22 cellular contexts compared by ENCODE assay signal in genomic region chr4:165723051-165723805, GRCh38.
DNase-seq lines count a peak whose midpoint lies in the region; ATAC-seq, FAIRE-seq and TF ChIP-seq lines count a peak whose summit lies in the region.
"Had no signal": no experiment of that assay in that cellular context is flagged by ENCODE, and none has a peak within 500 bp of the region (broad histone marks: within the 10 kb centered on the region; RNA-seq: fewer than 3 reads in every experiment).

No MANE protein-coding gene starts in this region.

- CTCF ChIA-PET in PC-3 (lab: Charles Lee) (no interaction called here), HepG2 (lab: Yijun Ruan, JAX; ENCODE audit: low intra/inter-chr PET ratio, low total read pairs) (no interaction called here)

- intact Hi-C loops in PC-3 (cut with micrococcal nuclease) (no loop called here), HepG2 (cut with micrococcal nuclease; ENCODE audit: unreplicated experiment) (no loop called here)

- H3K4me1 ChIP-seq in PC-3 (ENCODE audit: insufficient read depth, low read length), result peaks cover 12% of the 10 kb centered on the region
- H3K4me1 ChIP-seq in HepG2 (ENCODE audit: insufficient read depth, low read length), result no peaks in the 10 kb centered on the region
- H3K4me1 ChIP-seq: Caco-2, HAP-1 had no signal

- H3K79me2 ChIP-seq in PC-3 (ENCODE audit: low read length), result no peaks in the 10 kb centered on the region
- H3K79me2 ChIP-seq in HepG2 (ENCODE audit: insufficient read depth, low read length), result no peaks in the 10 kb centered on the region

- no peaks in the 10 kb centered on the region for H3K36me3 Mint-ChIP-seq in T-helper 2 cell treated with Interferon-gamma antibody and Interleukin-4, amounts not matched to agents 5 μg/mL and 100 μg/mL, for 36 hours (ENCODE audit: low read depth)

- in situ Hi-C loops in HepG2 (cut with HindIII; ENCODE audit: extremely low pct_ligation_motif_present, low pct_unique_long_range_greater_than_20kb), result no loop called here

- no peaks in the 10 kb centered on the region for H3K27me3 ChIP-seq in PC-3 (ENCODE audit: low read length)
- no peaks in the 10 kb centered on the region for H3K27me3 ChIP-seq in bronchial epithelial cell (ENCODE audit: control insufficient read depth, insufficient read depth, low read length)
- no peaks in the 10 kb centered on the region for H3K27me3 ChIP-seq in HepG2 (ENCODE audit: control insufficient read depth in 1 of 2, insufficient read depth in 2 of 2, low read length in 2 of 2)
- H3K27me3 ChIP-seq in WERI-Rb-1 (ENCODE audit: insufficient read depth, low read depth, severe bottlenecking), result no peaks in the 10 kb centered on the region
- H3K27me3 ChIP-seq: MG63 had no signal

- no TSS peak for BruUV-seq in PC-3 (replicated peaks; lab: Mats Ljungman, UMichigan)
- no TSS peak for BruUV-seq in HepG2 (replicated peaks; lab: Mats Ljungman, UMichigan)

- no peak for FAIRE-seq in bronchial epithelial cell (lab: Jason Lieb, UNC)
- no peak for FAIRE-seq in HepG2 (lab: Jason Lieb, UNC)
- FAIRE-seq: HTR-8/SVneo had no signal

- no peak for TF ChIP-seq RAD21 in HepG2 (CRISPR knock-in tag; IDR thresholded peaks at IDR 0.05)

- H3K27ac ChIP-seq in PC-3 (ENCODE audit: low read length), result no peak overlapping the region
- H3K27ac ChIP-seq in HepG2 (ENCODE audit: extremely low read length, insufficient read depth, low read length), result no peak overlapping the region
- no peak overlapping the region for H3K27ac ChIP-seq in WERI-Rb-1
- H3K27ac ChIP-seq: HL-60 had no signal

- H2AFZ ChIP-seq in PC-3 (ENCODE audit: low read length) (no peak overlapping the region), HepG2 (ENCODE audit: low read length) (no peak overlapping the region)

- H3K4me2 ChIP-seq in PC-3 (ENCODE audit: low read length) (peak overlapping the region; percentile 21), HepG2 (ENCODE audit: low read depth, low read length) (no peak overlapping the region)

- DNase-seq in HuH-7.5 (ENCODE audit: low spot score) (peak; percentile 9), PC-3 (peak; percentile 32), bronchial epithelial cell (ENCODE audit: low read depth) (peak; percentile 22), HepG2 (ENCODE audit: low spot score) (no peak), hepatic stellate cell (ENCODE audit: low spot score) (no peak), WERI-Rb-1 (no peak), NOMO-1 treated with DMSO at 0.1 percent for 48 hours (lab: John Stamatoyannopoulos, UW; ENCODE audit: unreplicated experiment) (no peak)
- DNase-seq in T-helper 2 cell treated with Interferon-gamma antibody and Interleukin-4, amounts not matched to agents 5 μg/mL and 100 μg/mL, for 36 hours (ENCODE audit: low spot score), result no peak
- DNase-seq: Caco-2, DMS153, KG1, MG63, NCI-H1092, NCI-H146, NCI-H2227 treated with DMSO at 0.1 percent for 48 hours, NCI-H524 treated with DMSO at 0.1 percent for 48 hours, OCI-M1, RPMI8226, SIG-M5 had no signal

- H3K27me3 Mint-ChIP-seq in T-helper 2 cell treated with Interferon-gamma antibody and Interleukin-4, amounts not matched to agents 5 μg/mL and 100 μg/mL, for 36 hours (ENCODE audit: low read depth), result no peaks in the 10 kb centered on the region

- TF ChIP-seq CTCF in PC-3 (conservative IDR thresholded peaks at IDR 0.05; ENCODE audit: low read depth, low read length) (no peak), bronchial epithelial cell (IDR thresholded peaks at IDR 0.05; ENCODE audit: insufficient read depth, low read length, severe bottlenecking) (no peak), HepG2 (CRISPR knock-in tag; IDR thresholded peaks at IDR 0.05) (no peak), WERI-Rb-1 (IDR thresholded peaks at IDR 0.05; ENCODE audit: low read depth, low read length) (no peak)

- POLR2A ChIA-PET in PC-3 (lab: Charles Lee; ENCODE audit: unreplicated experiment) (no interaction called here), HepG2 (lab: Yijun Ruan, JAX) (no interaction called here)

- no peaks in the 10 kb centered on the region for H3K36me3 ChIP-seq in PC-3 (ENCODE audit: low read depth, low read length)
- no peaks in the 10 kb centered on the region for H3K36me3 ChIP-seq in bronchial epithelial cell (ENCODE audit: control insufficient read depth, insufficient read depth, low read length)
- H3K36me3 ChIP-seq in HepG2 (replicated peaks in 1 of 2; ENCODE audit: control insufficient read depth in 1 of 2, insufficient read depth in 2 of 2, low read length in 2 of 2), result no peaks in the 10 kb centered on the region
- no peaks in the 10 kb centered on the region for H3K36me3 ChIP-seq in WERI-Rb-1
- H3K36me3 ChIP-seq: HAP-1, MG63 had no signal

- H3K9ac ChIP-seq in PC-3 (ENCODE audit: low read length) (no peak overlapping the region), HepG2 (ENCODE audit: insufficient read depth, low read depth, low read length) (no peak overlapping the region)

- no peaks in the 10 kb centered on the region for H3K9me2 ChIP-seq in PC-3 (replicated peaks; ENCODE audit: low read length)

- H3K4me1 Mint-ChIP-seq in T-helper 2 cell treated with Interferon-gamma antibody and Interleukin-4, amounts not matched to agents 5 μg/mL and 100 μg/mL, for 36 hours (ENCODE audit: low read depth), result no peaks in the 10 kb centered on the region

- no peak overlapping the region for H3K27ac Mint-ChIP-seq in T-helper 2 cell treated with Interferon-gamma antibody and Interleukin-4, amounts not matched to agents 5 μg/mL and 100 μg/mL, for 36 hours

- H3K4me3 ChIP-seq in PC-3 (ENCODE audit: low read length) (no peak overlapping the region), bronchial epithelial cell (ENCODE audit: low read depth, low read length) (no peak overlapping the region), HepG2 (replicated peaks in 1 of 3; ENCODE audit: insufficient read depth in 1 of 3, low read depth in 2 of 3, low read length in 3 of 3) (no peak overlapping the region), WERI-Rb-1 (ENCODE audit: low read depth, low read length) (no peak overlapping the region)
- H3K4me3 ChIP-seq: HAP-1, MG63 had no signal

- H3F3A ChIP-seq in PC-3 (ENCODE audit: low read length, unreplicated experiment), result no peaks in the 10 kb centered on the region

- WGBS in HepG2 (ENCODE audit: low lambda C conversion rate), result 28% methylated on average over 4 of the region's 4 CpGs

- TF ChIP-seq EP300 in HepG2 (IDR thresholded peaks at IDR 0.05; ENCODE audit: low read depth in 2 of 2, low read length in 2 of 2) (no peak), HepG2 (CRISPR knock-in tag; IDR thresholded peaks at IDR 0.05; ENCODE audit: borderline replicate concordance) (no peak)

- no peak overlapping the region for H3K4me3 Mint-ChIP-seq in T-helper 2 cell treated with Interferon-gamma antibody and Interleukin-4, amounts not matched to agents 5 μg/mL and 100 μg/mL, for 36 hours

- H4K20me1 ChIP-seq in PC-3 (ENCODE audit: low read length) (no peaks in the 10 kb centered on the region), HepG2 (ENCODE audit: insufficient read depth, low read length) (no peaks in the 10 kb centered on the region)

- H3K9me3 ChIP-seq in PC-3 (ENCODE audit: low read length) (no peaks in the 10 kb centered on the region), HepG2 (ENCODE audit: low read length) (no peaks in the 10 kb centered on the region), WERI-Rb-1 (ENCODE audit: severe bottlenecking) (no peaks in the 10 kb centered on the region)
- H3K9me3 ChIP-seq: Caco-2, HAP-1, MG63 had no signal

- no peak for TF ChIP-seq POLR2A in HepG2 (IDR thresholded peaks at IDR 0.05; ENCODE audit: insufficient read depth in 1 of 2, low read depth in 2 of 2, low read length in 2 of 2)

- ATAC-seq in PC-3 (no peak), HepG2 (no peak)

- no peaks in the 10 kb centered on the region for H3K9me3 Mint-ChIP-seq in T-helper 2 cell treated with Interferon-gamma antibody and Interleukin-4, amounts not matched to agents 5 μg/mL and 100 μg/mL, for 36 hours

TF ChIP-seq in HepG2, 621 proteins besides CTCF, POLR2A, EP300 and RAD21:
- TF ChIP-seq CEBPB (IDR thresholded peaks at IDR 0.05; ENCODE audit: borderline replicate concordance, low read depth, low read length) (0 out of 2 replicates have a peak, but pooled peaks have one; percentile 25), U2AF2 (IDR thresholded peaks at IDR 0.05; ENCODE audit: low read depth, low read length) (no peak)

Comparison
In these comparisons a context has a peak if more than half of its experiments do, and no peak if none do; other contexts are left out.
1. DNase-seq: peak in HuH-7.5 (single experiment), PC-3 (single experiment) and bronchial epithelial cell (single experiment); none in HepG2 (single experiment), T-helper 2 cell treated with Interferon-gamma antibody and Interleukin-4, amounts not matched to agents 5 μg/mL and 100 μg/mL, for 36 hours (single experiment), hepatic stellate cell (single experiment), WERI-Rb-1 (single experiment) and NOMO-1 treated with DMSO at 0.1 percent for 48 hours (single experiment).